19 cellular contexts compared by ENCODE assay signal in the genomic region with DNA sequence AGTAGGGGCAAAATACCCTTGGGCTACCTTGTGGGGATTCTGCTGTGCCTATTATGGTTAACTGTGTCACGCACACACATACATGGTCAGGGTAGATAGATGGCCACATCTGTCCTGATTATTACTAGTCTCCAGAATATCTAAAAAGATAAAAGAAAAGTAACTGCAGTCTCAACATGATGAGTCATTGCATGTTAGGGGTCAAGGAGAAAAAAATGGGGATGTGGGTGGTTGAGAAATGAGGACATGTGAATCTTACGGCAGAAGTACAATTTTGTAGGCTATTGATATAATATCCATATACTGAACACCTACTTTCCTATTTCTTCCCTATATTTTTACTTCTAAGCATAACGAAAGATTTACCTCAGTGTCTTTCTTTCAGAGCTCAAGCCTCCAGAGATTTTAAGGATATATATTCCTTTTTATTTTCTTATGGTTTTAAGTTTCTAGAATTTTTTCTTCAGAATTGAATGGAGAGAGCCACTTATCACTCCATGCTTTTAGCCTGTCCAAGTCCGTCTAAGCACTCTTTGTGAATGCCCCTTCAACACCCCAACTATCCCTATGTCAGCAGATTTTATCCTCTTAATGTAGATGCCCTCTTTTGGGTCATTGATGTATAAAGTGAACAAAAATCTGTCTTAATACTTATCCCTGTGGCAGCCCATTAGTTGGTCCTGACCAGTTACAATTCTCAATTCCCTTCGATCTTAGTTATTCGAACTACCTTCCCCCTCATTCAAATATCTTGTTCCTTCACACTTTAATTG.
"Had no signal": no experiment of that assay in that cellular context is flagged by ENCODE, and none has a peak within 500 bp of the region (broad histone marks: within the 10 kb centered on the region; RNA-seq: fewer than 3 reads in every experiment).

No MANE protein-coding gene starts in this region.

- H3K4me1 ChIP-seq: body of pancreas, colonic mucosa, heart right ventricle, testis, upper lobe of left lung had no signal

- H3K27ac ChIP-seq: body of pancreas, colonic mucosa, epithelial cell of prostate, heart right ventricle, skin epidermis, testis, upper lobe of left lung had no signal

- ATAC-seq: activated CD4-positive, alpha-beta T cell treated with anti-CD3 and anti-CD28 coated beads for 36 hours; activated CD8-positive, alpha-beta memory T cell treated with anti-CD3 and anti-CD28 coated beads, Interleukin-2, amount 10 ng/mL, durations not matched to agents 7 days and 5 days; body of pancreas; heart right ventricle; left ventricle myocardium superior; stimulated activated naive CD8-positive, alpha-beta T cell treated with anti-CD3 and anti-CD28 coated beads, Interleukin-15, amount 100 ng/mL, for 72 hours; T-helper 17 cell; WTC11 had no signal

- H3K27me3 ChIP-seq: colonic mucosa, heart right ventricle, testis, upper lobe of left lung had no signal

- H3K36me3 ChIP-seq: colonic mucosa, heart right ventricle, upper lobe of left lung had no signal

- H3K9me3 ChIP-seq: body of pancreas, colonic mucosa, testis, upper lobe of left lung had no signal

- H3K4me3 ChIP-seq: body of pancreas, colonic mucosa, heart right ventricle, skin epidermis, testis, upper lobe of left lung had no signal

- DNase-seq: activated CD4-positive, alpha-beta memory T cell treated with anti-CD3 and anti-CD28 coated beads, Interleukin-2, amount 10 ng/mL, durations not matched to agents 7 days and 5 days; activated CD4-positive, alpha-beta T cell treated with anti-CD3 and anti-CD28 coated beads for 36 hours; activated CD8-positive, alpha-beta memory T cell treated with anti-CD3 and anti-CD28 coated beads, Interleukin-2, amount 10 ng/mL, durations not matched to agents 7 days and 5 days; amygdala; body of pancreas; caudate nucleus; colonic mucosa; endodermal cell; heart right ventricle; kidney glomerular epithelial cell; left ventricle myocardium superior; stimulated activated CD4-positive, alpha-beta T cell treated with anti-CD3 and anti-CD28 coated beads, Interleukin-2, amount 100 ng/mL, for 48 hours; stimulated activated naive CD8-positive, alpha-beta T cell treated with anti-CD3 and anti-CD28 coated beads, Interleukin-15, amount 100 ng/mL, for 72 hours; T-helper 17 cell; testis; upper lobe of left lung had no signal
